2 cellular contexts compared by ENCODE assay signal in genomic region chr6:141451176-141451507, GRCh38.
TF ChIP-seq lines count a peak whose summit lies in the region.

No MANE protein-coding gene starts in this region.

TF ChIP-seq in SK-N-SH, 30 proteins besides CTCF, POLR2A, EP300 and RAD21 (continued from another document):
- TF ChIP-seq, protein P1, sequence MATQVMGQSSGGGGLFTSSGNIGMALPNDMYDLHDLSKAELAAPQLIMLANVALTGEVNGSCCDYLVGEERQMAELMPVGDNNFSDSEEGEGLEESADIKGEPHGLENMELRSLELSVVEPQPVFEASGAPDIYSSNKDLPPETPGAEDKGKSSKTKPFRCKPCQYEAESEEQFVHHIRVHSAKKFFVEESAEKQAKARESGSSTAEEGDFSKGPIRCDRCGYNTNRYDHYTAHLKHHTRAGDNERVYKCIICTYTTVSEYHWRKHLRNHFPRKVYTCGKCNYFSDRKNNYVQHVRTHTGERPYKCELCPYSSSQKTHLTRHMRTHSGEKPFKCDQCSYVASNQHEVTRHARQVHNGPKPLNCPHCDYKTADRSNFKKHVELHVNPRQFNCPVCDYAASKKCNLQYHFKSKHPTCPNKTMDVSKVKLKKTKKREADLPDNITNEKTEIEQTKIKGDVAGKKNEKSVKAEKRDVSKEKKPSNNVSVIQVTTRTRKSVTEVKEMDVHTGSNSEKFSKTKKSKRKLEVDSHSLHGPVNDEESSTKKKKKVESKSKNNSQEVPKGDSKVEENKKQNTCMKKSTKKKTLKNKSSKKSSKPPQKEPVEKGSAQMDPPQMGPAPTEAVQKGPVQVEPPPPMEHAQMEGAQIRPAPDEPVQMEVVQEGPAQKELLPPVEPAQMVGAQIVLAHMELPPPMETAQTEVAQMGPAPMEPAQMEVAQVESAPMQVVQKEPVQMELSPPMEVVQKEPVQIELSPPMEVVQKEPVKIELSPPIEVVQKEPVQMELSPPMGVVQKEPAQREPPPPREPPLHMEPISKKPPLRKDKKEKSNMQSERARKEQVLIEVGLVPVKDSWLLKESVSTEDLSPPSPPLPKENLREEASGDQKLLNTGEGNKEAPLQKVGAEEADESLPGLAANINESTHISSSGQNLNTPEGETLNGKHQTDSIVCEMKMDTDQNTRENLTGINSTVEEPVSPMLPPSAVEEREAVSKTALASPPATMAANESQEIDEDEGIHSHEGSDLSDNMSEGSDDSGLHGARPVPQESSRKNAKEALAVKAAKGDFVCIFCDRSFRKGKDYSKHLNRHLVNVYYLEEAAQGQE (IDR thresholded peaks at IDR 0.05; ENCODE audit: low read depth, low read length): no peak
- TF ChIP-seq ZBTB33 (IDR thresholded peaks at IDR 0.05; ENCODE audit: borderline replicate concordance, low read depth): no peak
- TF ChIP-seq POLR2AphosphoS5 (IDR thresholded peaks at IDR 0.05; ENCODE audit: low read depth, low read length): no peak
- TF ChIP-seq, protein P2, sequence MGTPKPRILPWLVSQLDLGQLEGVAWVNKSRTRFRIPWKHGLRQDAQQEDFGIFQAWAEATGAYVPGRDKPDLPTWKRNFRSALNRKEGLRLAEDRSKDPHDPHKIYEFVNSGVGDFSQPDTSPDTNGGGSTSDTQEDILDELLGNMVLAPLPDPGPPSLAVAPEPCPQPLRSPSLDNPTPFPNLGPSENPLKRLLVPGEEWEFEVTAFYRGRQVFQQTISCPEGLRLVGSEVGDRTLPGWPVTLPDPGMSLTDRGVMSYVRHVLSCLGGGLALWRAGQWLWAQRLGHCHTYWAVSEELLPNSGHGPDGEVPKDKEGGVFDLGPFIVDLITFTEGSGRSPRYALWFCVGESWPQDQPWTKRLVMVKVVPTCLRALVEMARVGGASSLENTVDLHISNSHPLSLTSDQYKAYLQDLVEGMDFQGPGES (IDR thresholded peaks at IDR 0.05; ENCODE audit: low read depth, low read length): no peak
- TF ChIP-seq, protein P3, sequence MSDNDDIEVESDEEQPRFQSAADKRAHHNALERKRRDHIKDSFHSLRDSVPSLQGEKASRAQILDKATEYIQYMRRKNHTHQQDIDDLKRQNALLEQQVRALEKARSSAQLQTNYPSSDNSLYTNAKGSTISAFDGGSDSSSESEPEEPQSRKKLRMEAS (IDR thresholded peaks at IDR 0.05; ENCODE audit: low read depth): no peak
- no peak for TF ChIP-seq SIN3A (IDR thresholded peaks at IDR 0.05; ENCODE audit: borderline replicate concordance, low read depth, low read length)
- TF ChIP-seq PBX3 (IDR thresholded peaks at IDR 0.05): no peak

TF ChIP-seq in SK-N-SH treated with all-trans-retinoic acid at 6 μM for 48 hours, 23 proteins besides CTCF, POLR2A, EP300 and RAD21 (continued from another document):
- TF ChIP-seq POU6F1 (CRISPR knock-in tag; IDR thresholded peaks at IDR 0.05; ENCODE audit: borderline replicate concordance, low read depth): no peak
- no peak for TF ChIP-seq ZNF565 (CRISPR knock-in tag; conservative IDR thresholded peaks at IDR 0.05; ENCODE audit: low read depth)
- no peak for TF ChIP-seq GLIS3 (CRISPR knock-in tag; IDR thresholded peaks at IDR 0.05)
TF ChIP-seq in SK-N-SH treated with all-trans-retinoic acid at 6 μM for 48 hours: peak in this region for 0.
